Comparison of ENCODE assay signal across 15 cellular contexts in the genomic region with DNA sequence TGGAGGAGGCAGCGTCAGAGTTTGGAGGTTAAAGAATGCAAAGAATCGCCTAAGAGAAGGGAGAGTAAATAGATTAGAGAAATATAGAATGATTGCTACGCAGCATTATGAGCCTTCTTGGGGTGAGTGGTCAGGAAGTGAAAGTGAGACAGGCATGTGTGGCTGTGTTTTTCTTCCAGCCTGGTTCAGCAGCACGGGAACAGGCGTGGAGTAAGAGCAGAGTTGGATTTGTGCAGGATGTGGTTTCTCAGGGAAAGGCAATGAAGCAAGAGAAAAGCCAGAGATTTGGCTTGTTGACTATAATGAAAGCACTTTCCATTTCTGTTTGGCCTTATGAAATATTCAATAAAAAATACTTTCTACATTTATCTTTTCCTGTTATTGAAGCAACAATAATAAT. TPM values are rescaled to one million over a fixed set of nuclear protein-coding genes. Genes with fewer than 3 reads are reported as not detected.
DNase-seq lines count a peak whose midpoint lies in the region; ATAC-seq, FAIRE-seq and TF ChIP-seq lines count a peak whose summit lies in the region.
"Had no signal": no experiment of that assay in that cellular context is flagged by ENCODE, and none has a peak within 500 bp of the region (broad histone marks: within the 10 kb centered on the region; RNA-seq: fewer than 3 reads in every experiment).

No MANE protein-coding gene starts in this region.

- no peaks in the 10 kb centered on the region for H4K20me1 ChIP-seq in astrocyte (ENCODE audit: insufficient read depth, low read length)

- H3K36me3 Mint-ChIP-seq in astrocyte (ENCODE audit: low read depth, unreplicated experiment), result no peaks in the 10 kb centered on the region
- peaks cover 6% of the 10 kb centered on the region for H3K36me3 Mint-ChIP-seq in activated T-helper 17 cell treated with anti-CD3 and anti-CD28 coated beads, Interleukin-2, amount 50 U/mL, for 72 hours (ENCODE audit: low read depth)

- intact Hi-C loops in Right ventricle myocardium superior (cut with DNase I), result no loop called here

- H3K4me3 Mint-ChIP-seq in astrocyte (ENCODE audit: unreplicated experiment), result no peak overlapping the region
- no peak overlapping the region for H3K4me3 Mint-ChIP-seq in activated T-helper 17 cell treated with anti-CD3 and anti-CD28 coated beads, Interleukin-2, amount 50 U/mL, for 72 hours

- ATAC-seq in Right ventricle myocardium superior (ENCODE audit: poor library complexity) (peak; percentile 46), HG03108 (IDR thresholded peaks at IDR 0.05; ENCODE audit: unreplicated experiment) (no peak)
- ATAC-seq in activated T-helper 17 cell treated with anti-CD3 and anti-CD28 coated beads, Interleukin-2, amount 50 U/mL, for 72 hours (replicated peaks), result no peak

- H2AFZ ChIP-seq in astrocyte (ENCODE audit: low read depth, low read length), result no peak overlapping the region

- DNase-seq in Right ventricle myocardium superior (no peak), right atrium auricular region (ENCODE audit: low spot score) (no peak), astrocyte (ENCODE audit: low read depth) (peak; percentile 59), hepatic stellate cell (ENCODE audit: low spot score) (peak; percentile 40), HTR-8/SVneo (ENCODE audit: insufficient read length, low spot score) (no peak), DMS79 (lab: John Stamatoyannopoulos, UW) (no peak)
- DNase-seq: ACHN, NCI-H1048, NCI-H524, SHP77 treated with DMSO at 0.1 percent for 48 hours, transverse colon had no signal

- H3K79me2 ChIP-seq in astrocyte (ENCODE audit: insufficient read depth, low read length), result no peaks in the 10 kb centered on the region

- TF ChIP-seq CTCF in right atrium auricular region (IDR thresholded peaks at IDR 0.05), result no peak
- no peak for TF ChIP-seq CTCF in astrocyte (IDR thresholded peaks at IDR 0.05; ENCODE audit: insufficient read depth, low read depth, low read length)

- no peaks in the 10 kb centered on the region for H3K4me1 Mint-ChIP-seq in astrocyte (ENCODE audit: low read depth, unreplicated experiment)
- no peaks in the 10 kb centered on the region for H3K4me1 Mint-ChIP-seq in activated T-helper 17 cell treated with anti-CD3 and anti-CD28 coated beads, Interleukin-2, amount 50 U/mL, for 72 hours

- H3K4me2 ChIP-seq in astrocyte (ENCODE audit: low read length), result peak overlapping the region; percentile 55

- no peak overlapping the region for H3K27ac Mint-ChIP-seq in astrocyte (ENCODE audit: unreplicated experiment)
- no peak overlapping the region for H3K27ac Mint-ChIP-seq in activated T-helper 17 cell treated with anti-CD3 and anti-CD28 coated beads, Interleukin-2, amount 50 U/mL, for 72 hours

- no peak for FAIRE-seq in astrocyte (lab: Jason Lieb, UNC)
- no peak for FAIRE-seq in HTR-8/SVneo (lab: Jason Lieb, UNC)
- FAIRE-seq: GM18507 had no signal

- no peaks in the 10 kb centered on the region for H3K9me3 Mint-ChIP-seq in astrocyte (ENCODE audit: unreplicated experiment)
- H3K9me3 Mint-ChIP-seq in activated T-helper 17 cell treated with anti-CD3 and anti-CD28 coated beads, Interleukin-2, amount 50 U/mL, for 72 hours, result no peaks in the 10 kb centered on the region

- H3K27me3 Mint-ChIP-seq in astrocyte (ENCODE audit: low read depth, unreplicated experiment), result no peaks in the 10 kb centered on the region
- no peaks in the 10 kb centered on the region for H3K27me3 Mint-ChIP-seq in activated T-helper 17 cell treated with anti-CD3 and anti-CD28 coated beads, Interleukin-2, amount 50 U/mL, for 72 hours

- H3K9me3 ChIP-seq in right atrium auricular region (no peaks in the 10 kb centered on the region), astrocyte (ENCODE audit: insufficient read depth, low read depth, low read length) (no peaks in the 10 kb centered on the region)
- H3K9me3 ChIP-seq: adrenal gland, transverse colon had no signal

- no peaks in the 10 kb centered on the region for H3K36me3 ChIP-seq in right atrium auricular region
- H3K36me3 ChIP-seq in astrocyte (ENCODE audit: insufficient read depth, low read length), result no peaks in the 10 kb centered on the region
- H3K36me3 ChIP-seq: adrenal gland, transverse colon had no signal

- H3K27ac ChIP-seq in right atrium auricular region, result no peak overlapping the region
- no peak overlapping the region for H3K27ac ChIP-seq in astrocyte (ENCODE audit: low read depth, low read length)
- H3K27ac ChIP-seq: transverse colon had no signal

- no peak overlapping the region for H3K9ac ChIP-seq in astrocyte (ENCODE audit: low read length)

- no peaks in the 10 kb centered on the region for H3K27me3 ChIP-seq in right atrium auricular region
- no peaks in the 10 kb centered on the region for H3K27me3 ChIP-seq in astrocyte (ENCODE audit: insufficient read depth, low read length)
- H3K27me3 ChIP-seq: adrenal gland, transverse colon had no signal

- H3K4me3 ChIP-seq in right atrium auricular region, result no peak overlapping the region
- no peak overlapping the region for H3K4me3 ChIP-seq in astrocyte (ENCODE audit: insufficient read depth, low read depth, low read length)
- H3K4me3 ChIP-seq: adrenal gland, transverse colon had no signal

- H3K4me1 ChIP-seq in right atrium auricular region (peaks cover 0 to 18% of the 10 kb centered on the region in 2 donors), astrocyte (ENCODE audit: insufficient read depth, low read length) (no peaks in the 10 kb centered on the region)
- H3K4me1 ChIP-seq: adrenal gland, transverse colon had no signal

RNA-seq across cellular contexts. Expression of gene FRMD3, which starts 34.3 kb away (rescaled TPM):
- total RNA-seq in Right ventricle myocardium superior (93.2 TPM), right atrium auricular region (10 to 100 TPM; 31.4 to 77.5 TPM), astrocyte (0.29 and 0.39 TPM in 2 replicates)
- under 1 TPM; 0.17 to 0.82 TPM for total RNA-seq in activated T-helper 17 cell treated with anti-CD3 and anti-CD28 coated beads, Interleukin-2, amount 50 U/mL, for 72 hours

RNA-seq across cellular contexts. Expression of gene IDNK, which starts 50.4 kb away (rescaled TPM):
- 4.9 TPM for total RNA-seq in Right ventricle myocardium superior
- 1 to 10 TPM; 2.8 to 3.9 TPM for total RNA-seq in right atrium auricular region
- total RNA-seq in astrocyte, result 1.3 and 1.8 TPM in 2 replicates
- total RNA-seq in activated T-helper 17 cell treated with anti-CD3 and anti-CD28 coated beads, Interleukin-2, amount 50 U/mL, for 72 hours, result 1 to 10 TPM; 2.9 to 3.5 TPM

Comparison
In these comparisons a context has a peak if more than half of its experiments do, and no peak if none do; other contexts are left out.
1. DNase-seq: peak in astrocyte (single experiment) and hepatic stellate cell (single experiment); none in Right ventricle myocardium superior (single experiment), right atrium auricular region (single experiment), HTR-8/SVneo (single experiment) and DMS79 (single experiment).
2. RNA of gene FRMD3, which starts 34.3 kb away (total RNA-seq): 93.2 TPM in Right ventricle myocardium superior (single experiment) and 31.4 to 77.5 TPM in right atrium auricular region; 0.17 to 0.82 TPM in activated T-helper 17 cell treated with anti-CD3 and anti-CD28 coated beads, Interleukin-2, amount 50 U/mL, for 72 hours and 0.29 to 0.39 TPM in astrocyte; every median in the first group is over 10 times any median in the second.